In genomic region chr5:134115806-134116175, GRCh38 we compare ENCODE assay signal across 9 cellular contexts. TPM values are rescaled to one million over a fixed set of nuclear protein-coding genes. Genes with fewer than 3 reads are reported as not detected.
DNase-seq lines count a peak whose midpoint lies in the region; ATAC-seq and TF ChIP-seq lines count a peak whose summit lies in the region.
"Had no signal": no experiment of that assay in that cellular context is flagged by ENCODE, and none has a peak within 500 bp of the region (broad histone marks: within the 10 kb centered on the region; RNA-seq: fewer than 3 reads in every experiment).

No MANE protein-coding gene starts in this region.

- no peak overlapping the region for H3K27ac ChIP-seq in ectodermal cell (ENCODE audit: insufficient read depth, low read depth, low read length, poor library complexity, severe bottlenecking)

- no peaks in the 10 kb centered on the region for H3K27me3 ChIP-seq in NT2/D1 (ENCODE audit: insufficient read depth, insufficient read length)
- H3K27me3 ChIP-seq in ectodermal cell (ENCODE audit: control insufficient read depth, insufficient read depth, low read length, poor library complexity, severe bottlenecking): peaks cover 34% of the 10 kb centered on the region

- no peak for ATAC-seq in GM19324 (IDR thresholded peaks at IDR 0.05; ENCODE audit: low FRiP score, unreplicated experiment)

- H3K9ac ChIP-seq in NT2/D1 (ENCODE audit: insufficient read length, low read depth): peak overlapping the region; percentile 50

- no peak for TF ChIP-seq CTCF in GM20000 (IDR thresholded peaks at IDR 0.05; ENCODE audit: extremely low read depth, missing control alignments)

- H3K9me3 ChIP-seq in NT2/D1 (ENCODE audit: insufficient read depth, low read length) (no peaks in the 10 kb centered on the region), ectodermal cell (ENCODE audit: control insufficient read depth, low read length) (no peaks in the 10 kb centered on the region)

- H3K4me1 ChIP-seq in NT2/D1 (ENCODE audit: insufficient read depth, insufficient read length) (peaks cover 6% of the 10 kb centered on the region), ectodermal cell (ENCODE audit: control insufficient read depth, insufficient read depth, low read length) (no peaks in the 10 kb centered on the region)

- H3K36me3 ChIP-seq in NT2/D1 (ENCODE audit: insufficient read depth, insufficient read length, low read length): peaks cover 34% of the 10 kb centered on the region
- H3K36me3 ChIP-seq in ectodermal cell (ENCODE audit: control insufficient read depth, insufficient read depth, low read length): no peaks in the 10 kb centered on the region

- no peak for DNase-seq in NT2/D1 (ENCODE audit: low read depth, low spot score)
- peak; percentile 45 for DNase-seq in retina
- no peak for DNase-seq in GM20000 (ENCODE audit: low spot score)
- no peak for DNase-seq in NCI-H526 treated with DMSO at 0.1 percent for 48 hours (lab: John Stamatoyannopoulos, UW)
- DNase-seq in globus pallidus (ENCODE audit: low spot score): no peak
- DNase-seq: SHP77 treated with DMSO at 0.1 percent for 48 hours had no signal

- WGBS in ectodermal cell, 2 experiments: 76% methylated on average over 13 of the region's 13 CpGs

- H3K4me3 ChIP-seq in GM08714 (ENCODE audit: low read length) (0 out of 2 replicates have a peak overlapping the region, but pooled peaks have one; percentile 5), NT2/D1 (ENCODE audit: insufficient read length, low read depth) (peak overlapping the region; percentile 58), ectodermal cell (ENCODE audit: insufficient read depth, low read depth, low read length) (peak overlapping the region; percentile 56)

RNA-seq across cellular contexts. Expression of gene TCF7, which starts 1.3 kb away (rescaled TPM):
- 9.4 TPM for polyA plus RNA-seq in ectodermal cell (2013, experiment 1 of 4)
- polyA plus RNA-seq in ectodermal cell (2013, experiment 2 of 4): 11.9 TPM
- polyA plus RNA-seq in ectodermal cell (2013, experiment 3 of 4): 8.3 TPM
- polyA plus RNA-seq in ectodermal cell (2013, experiment 4 of 4): 10.5 TPM

Comparison
In these comparisons a context has a peak if more than half of its experiments do, and no peak if none do; other contexts are left out.
1. H3K4me3 ChIP-seq: peak in every context shown above with its lines; median percentile 58 in NT2/D1; 56 in ectodermal cell; 5 in GM08714.